Comparison of ENCODE assay signal across 9 cellular contexts in genomic region chr10:32982293-32982709, GRCh38. TPM values are rescaled to one million over a fixed set of nuclear protein-coding genes. Genes with fewer than 3 reads are reported as not detected.
DNase-seq lines count a peak whose midpoint lies in the region; ATAC-seq, FAIRE-seq and TF ChIP-seq lines count a peak whose summit lies in the region.
"Had no signal": no experiment of that assay in that cellular context is flagged by ENCODE, and none has a peak within 500 bp of the region (broad histone marks: within the 10 kb centered on the region; RNA-seq: fewer than 3 reads in every experiment).

No MANE protein-coding gene starts in this region.

- H3K27me3 ChIP-seq in rectal smooth muscle tissue (ENCODE audit: control insufficient read depth, insufficient read depth, low read length) = no peaks in the 10 kb centered on the region

- no peak for ATAC-seq in stimulated activated naive B cell treated with anti-CD40 and anti-IgM and Interleukin-4, amounts not matched to agents 10 μg/mL and 1 μg/mL and 100 μg/mL, for 72 hours (replicated peaks)

- H3K4me3 ChIP-seq in WI38 (ENCODE audit: low read depth, low read length) (0 out of 2 replicates have a peak overlapping the region, but pooled peaks have one; percentile 9), fibroblast of villous mesenchyme (ENCODE audit: low read depth, low read length) (no peak overlapping the region), rectal smooth muscle tissue (ENCODE audit: low read length) (no peak overlapping the region)

- TF ChIP-seq CTCF in WI38 (IDR thresholded peaks at IDR 0.05; ENCODE audit: low read depth, low read length) = no peak
- TF ChIP-seq CTCF in fibroblast of villous mesenchyme (IDR thresholded peaks at IDR 0.05; ENCODE audit: insufficient read depth, low read depth, low read length) = no peak

- no peaks in the 10 kb centered on the region for H3K36me3 ChIP-seq in rectal smooth muscle tissue (ENCODE audit: control insufficient read depth, insufficient read depth, low read length)

- H3K4me1 ChIP-seq in rectal smooth muscle tissue (ENCODE audit: control insufficient read depth, insufficient read depth, low read length) = peaks cover 6% of the 10 kb centered on the region

- no peak overlapping the region for H3K9ac ChIP-seq in rectal smooth muscle tissue (ENCODE audit: low read length)

- peaks cover 11 to 12% of the 10 kb centered on the region in 2 donors for H3K4me1 Mint-ChIP-seq in stimulated activated naive B cell treated with anti-CD40 and anti-IgM and Interleukin-4, amounts not matched to agents 10 μg/mL and 1 μg/mL and 100 μg/mL, for 72 hours

- no peak overlapping the region for H3K4me3 Mint-ChIP-seq in stimulated activated naive B cell treated with anti-CD40 and anti-IgM and Interleukin-4, amounts not matched to agents 10 μg/mL and 1 μg/mL and 100 μg/mL, for 72 hours

- DNase-seq in GM04503 (ENCODE audit: low read depth) = peak; percentile 82
- DNase-seq in fibroblast of villous mesenchyme (ENCODE audit: low read depth) = peak; percentile 92
- DNase-seq in urothelium cell line (ENCODE audit: low spot score) = no peak
- DNase-seq in stimulated activated CD4-positive, alpha-beta T cell treated with anti-CD3 and anti-CD28 coated beads, Interleukin-12 subunit alpha, Interleukin-12 subunit beta, amount 100 ng/mL, for 4 hours = no peak
- DNase-seq in stimulated activated naive B cell treated with anti-CD40 and anti-IgM and Interleukin-4, amounts not matched to agents 10 μg/mL and 1 μg/mL and 100 μg/mL, for 72 hours = no peak
- no peak for DNase-seq in DMS53 (lab: John Stamatoyannopoulos, UW)
- DNase-seq: NCI-H526 treated with DMSO at 0.1 percent for 48 hours had no signal

- no peaks in the 10 kb centered on the region for H3K36me3 Mint-ChIP-seq in stimulated activated naive B cell treated with anti-CD40 and anti-IgM and Interleukin-4, amounts not matched to agents 10 μg/mL and 1 μg/mL and 100 μg/mL, for 72 hours

- no peak for FAIRE-seq in urothelium cell line (lab: Jason Lieb, UNC)

- peaks cover 0 to 9% of the 10 kb centered on the region in 2 donors for H3K27me3 Mint-ChIP-seq in stimulated activated naive B cell treated with anti-CD40 and anti-IgM and Interleukin-4, amounts not matched to agents 10 μg/mL and 1 μg/mL and 100 μg/mL, for 72 hours

- H3K27ac Mint-ChIP-seq in stimulated activated naive B cell treated with anti-CD40 and anti-IgM and Interleukin-4, amounts not matched to agents 10 μg/mL and 1 μg/mL and 100 μg/mL, for 72 hours = no peak overlapping the region

- no peaks in the 10 kb centered on the region for H3K9me3 Mint-ChIP-seq in stimulated activated naive B cell treated with anti-CD40 and anti-IgM and Interleukin-4, amounts not matched to agents 10 μg/mL and 1 μg/mL and 100 μg/mL, for 72 hours

- H3K27ac ChIP-seq in rectal smooth muscle tissue (ENCODE audit: low read depth, low read length) = peak overlapping the region; percentile 96

RNA-seq across cellular contexts. Expression of gene ITGB1, which starts 24.3 kb away (rescaled TPM):
- total RNA-seq in fibroblast of villous mesenchyme = 1,751 and 1,757 TPM in 2 replicates

Comparison
In these comparisons a context has a peak if more than half of its experiments do, and no peak if none do; other contexts are left out.
1. DNase-seq: peak in GM04503 (single experiment) and fibroblast of villous mesenchyme (single experiment); none in urothelium cell line (single experiment), stimulated activated CD4-positive, alpha-beta T cell treated with anti-CD3 and anti-CD28 coated beads, Interleukin-12 subunit alpha, Interleukin-12 subunit beta, amount 100 ng/mL, for 4 hours (single experiment), stimulated activated naive B cell treated with anti-CD40 and anti-IgM and Interleukin-4, amounts not matched to agents 10 μg/mL and 1 μg/mL and 100 μg/mL, for 72 hours (single experiment) and DMS53 (single experiment).